ENCODE assay signal across 27 cellular contexts in genomic region chr2:55085113-55085713, GRCh38.
"Had no signal": no experiment of that assay in that cellular context is flagged by ENCODE, and none has a peak within 500 bp of the region (broad histone marks: within the 10 kb centered on the region; RNA-seq: fewer than 3 reads in every experiment).

No MANE protein-coding gene starts in this region.

- H3K4me3 Mint-ChIP-seq: mesothelial cell of epicardium, naive B cell had no signal

- H3K4me1 Mint-ChIP-seq: naive B cell had no signal

- FAIRE-seq: colon, islet of Langerhans, keratinocyte had no signal

- H3K27ac ChIP-seq: coronary artery, dorsolateral prefrontal cortex, epithelial cell of prostate, esophagus squamous epithelium, gastrocnemius medialis, heart right ventricle, left lung, lower lobe of right lung had no signal

- H3K4me3 ChIP-seq: coronary artery, dorsolateral prefrontal cortex, esophagus squamous epithelium, gastrocnemius medialis, heart right ventricle, left lung, lower lobe of right lung, mucosa of descending colon had no signal

- H3K4me1 ChIP-seq: esophagus squamous epithelium, gastrocnemius medialis had no signal

- H3K36me3 Mint-ChIP-seq: mesothelial cell of epicardium, naive B cell had no signal

- DNase-seq: dermis blood vessel endothelial cell; dorsolateral prefrontal cortex; effector CD4-positive, alpha-beta T cell; effector memory CD4-positive, alpha-beta T cell; erythroblast; esophagus squamous epithelium; foreskin fibroblast; foreskin melanocyte; gastrocnemius medialis; glutamatergic neuron; head of caudate nucleus; heart right ventricle; hippocampal formation; left cardiac atrium; left lung; left ventricle myocardium superior; lower lobe of right lung; mesenchymal stem cell; mucosa of descending colon; naive B cell had no signal

- H3K9me3 ChIP-seq: esophagus squamous epithelium, gastrocnemius medialis, lower lobe of right lung, mucosa of descending colon had no signal

- ATAC-seq: esophagus mucosa, gastrocnemius medialis, heart right ventricle, left cardiac atrium, left lung, left ventricle myocardium superior, lower lobe of right lung, mucosa of descending colon had no signal

- H3K27me3 Mint-ChIP-seq: naive B cell had no signal

- H3K36me3 ChIP-seq: esophagus squamous epithelium, gastrocnemius medialis, heart right ventricle, left lung, lower lobe of right lung had no signal

- H3K27me3 ChIP-seq: dorsolateral prefrontal cortex, esophagus squamous epithelium, gastrocnemius medialis, heart right ventricle, left lung had no signal

- H3K27ac Mint-ChIP-seq: mesothelial cell of epicardium had no signal
